ENCODE assay signal across 14 cellular contexts in genomic region chr6:128754658-128755256, GRCh38.
DNase-seq lines count a peak whose midpoint lies in the region; ATAC-seq, FAIRE-seq and TF ChIP-seq lines count a peak whose summit lies in the region.
"Had no signal": no experiment of that assay in that cellular context is flagged by ENCODE, and none has a peak within 500 bp of the region (broad histone marks: within the 10 kb centered on the region; RNA-seq: fewer than 3 reads in every experiment).

No MANE protein-coding gene starts in this region.

- H3K36me3 Mint-ChIP-seq in GM23338 (ENCODE audit: low read depth) = no peaks in the 10 kb centered on the region

- intact Hi-C loops in Right ventricle myocardium inferior (cut with DNase I) = no loop called here
- intact Hi-C loops in A673 (cut with micrococcal nuclease; ENCODE audit: unreplicated experiment) = no loop called here

- H3K27ac ChIP-seq in GM23338 (ENCODE audit: low read depth) (no peak overlapping the region), small intestine (ENCODE audit: low read depth in 1 of 2, low read length in 1 of 2) (no peak overlapping the region), A673 (ENCODE audit: low read depth, low read length, poor library complexity, severe bottlenecking) (no peak overlapping the region)

- POLR2A ChIA-PET in GM10248 (lab: Yijun Ruan, JAX) (no interaction called here), A673 (lab: Charles Lee; ENCODE audit: low non-redundant PET) (no interaction called here)

- no peaks in the 10 kb centered on the region for H3K27me3 Mint-ChIP-seq in GM23338 (ENCODE audit: insufficient read depth, low read depth, poor library complexity)

- WGBS in small intestine, 3 donors = 76 to 87% (median 86%) methylated on average over 5 of the region's 5 CpGs

- H4K20me1 ChIP-seq in GM23338 (replicated peaks; ENCODE audit: insufficient read depth) = no peaks in the 10 kb centered on the region

- FAIRE-seq in GM19239 (lab: Jason Lieb, UNC) (peak; percentile 56), small intestine (lab: Jason Lieb, UNC) (no peak)
- FAIRE-seq: HepG2 had no signal

- DNase-seq in GM10248 (ENCODE audit: extremely low spot score) = peak; percentile 35
- peak; percentile 1 for DNase-seq in GM19239 (ENCODE audit: insufficient read length, low spot score)
- DNase-seq in GM23338 (ENCODE audit: low spot score) = no peak
- no peak for DNase-seq in Right ventricle myocardium inferior (ENCODE audit: missing footprints)
- no peak for DNase-seq in small intestine
- no peak for DNase-seq in A673 (ENCODE audit: low spot score)
- DNase-seq in MV-4-11 (lab: John Stamatoyannopoulos, UW) = no peak
- DNase-seq: NCI-H187; stimulated activated CD4-positive, alpha-beta T cell treated with anti-CD3 and anti-CD28 coated beads, Interleukin-12 subunit alpha, Interleukin-12 subunit beta, amount 100 ng/mL, for 4 hours had no signal

- TF ChIP-seq CTCF in GM10248 (IDR thresholded peaks at IDR 0.05; ENCODE audit: control extremely low read depth, extremely low read depth, low read depth, missing control alignments) (no peak), GM23338 (conservative IDR thresholded peaks at IDR 0.05; ENCODE audit: low read depth in 2 of 2) (no peak), A673 (conservative IDR thresholded peaks at IDR 0.05; ENCODE audit: low read depth, low read length) (no peak)

- H2AFZ ChIP-seq in GM23338 = peak overlapping the region; percentile 34; the same call in 1 of the 2 replicates

- H3F3A ChIP-seq in GM23338 (replicated peaks; ENCODE audit: low read depth) = no peaks in the 10 kb centered on the region

- no peak overlapping the region for H3K4me3 Mint-ChIP-seq in GM23338
- H3K4me3 Mint-ChIP-seq: neural crest cell; T-helper 1 cell treated with Interleukin-12 subunit alpha and Interleukin-12 subunit beta and Interleukin-4 antibody, amounts not matched to agents 30 μg/mL and 1 μg/mL, for 36 hours had no signal

- H3K4me2 ChIP-seq in GM23338 = no peak overlapping the region

- H3K79me2 ChIP-seq in GM23338 (replicated peaks; ENCODE audit: insufficient read depth) = no peaks in the 10 kb centered on the region

- no TSS peak for BruUV-seq in A673 (replicated peaks; lab: Mats Ljungman, UMichigan)

- H3K4me1 Mint-ChIP-seq in GM23338 = peaks cover 6% of the 10 kb centered on the region; the same call in 1 of the 3 replicates
- H3K4me1 Mint-ChIP-seq: neural crest cell had no signal

- no peaks in the 10 kb centered on the region for H3K36me3 ChIP-seq in GM23338 (ENCODE audit: insufficient read depth)
- H3K36me3 ChIP-seq in small intestine (ENCODE audit: control insufficient read depth in 2 of 2, insufficient read depth in 2 of 2, low read length in 2 of 2) = no peaks in the 10 kb centered on the region
- H3K36me3 ChIP-seq in A673 (ENCODE audit: insufficient read depth, low read length, poor library complexity, severe bottlenecking) = no peaks in the 10 kb centered on the region

- peaks cover 8% of the 10 kb centered on the region for H3K9me2 ChIP-seq in GM23338 (ENCODE audit: insufficient read depth)

- H3K27ac Mint-ChIP-seq in GM23338 = no peak overlapping the region
- H3K27ac Mint-ChIP-seq: T-helper 1 cell treated with Interleukin-12 subunit alpha and Interleukin-12 subunit beta and Interleukin-4 antibody, amounts not matched to agents 30 μg/mL and 1 μg/mL, for 36 hours had no signal

- no peaks in the 10 kb centered on the region for H3K9me3 Mint-ChIP-seq in GM23338
- H3K9me3 Mint-ChIP-seq: neural crest cell; T-helper 1 cell treated with Interleukin-12 subunit alpha and Interleukin-12 subunit beta and Interleukin-4 antibody, amounts not matched to agents 30 μg/mL and 1 μg/mL, for 36 hours had no signal

- no peak overlapping the region for H3K4me3 ChIP-seq in GM23338
- no peak overlapping the region for H3K4me3 ChIP-seq in small intestine (ENCODE audit: low read depth in 1 of 2, low read length in 2 of 2)
- H3K4me3 ChIP-seq in A673 (ENCODE audit: low read depth, low read length, poor library complexity, severe bottlenecking) = no peak overlapping the region

- CTCF ChIA-PET in GM10248 (lab: Yijun Ruan, JAX) (no interaction called here), A673 (lab: Charles Lee) (no interaction called here)

- no peaks in the 10 kb centered on the region for H3K27me3 ChIP-seq in GM23338 (ENCODE audit: insufficient read depth)
- H3K27me3 ChIP-seq in small intestine (ENCODE audit: control insufficient read depth in 2 of 2, insufficient read depth in 2 of 2, low read length in 2 of 2) = no peaks in the 10 kb centered on the region
- no peaks in the 10 kb centered on the region for H3K27me3 ChIP-seq in A673 (replicated peaks; ENCODE audit: insufficient read depth, low read depth, low read length, poor library complexity)

- no peak for ATAC-seq in GM23338
- peak; percentile 98 for ATAC-seq in HG03139 (IDR thresholded peaks at IDR 0.05; ENCODE audit: unreplicated experiment)
- ATAC-seq in Right ventricle myocardium inferior = no peak
- ATAC-seq: HepG2, left lobe of liver had no signal

- peaks cover 5% of the 10 kb centered on the region; the same call in 1 of the 2 replicates for H3K4me1 ChIP-seq in GM23338 (ENCODE audit: insufficient read depth)
- H3K4me1 ChIP-seq in small intestine (ENCODE audit: control insufficient read depth in 2 of 2, insufficient read depth in 1 of 2, low read depth in 1 of 2, low read length in 1 of 2) = no peaks in the 10 kb centered on the region
- H3K4me1 ChIP-seq in A673 (ENCODE audit: insufficient read depth, low read length, poor library complexity, severe bottlenecking) = no peaks in the 10 kb centered on the region

- H3K9me3 ChIP-seq in small intestine (ENCODE audit: control insufficient read depth, low read depth) (no peaks in the 10 kb centered on the region), A673 (ENCODE audit: low read depth, low read length, poor library complexity, severe bottlenecking) (no peaks in the 10 kb centered on the region)

TF ChIP-seq in GM23338, 12 proteins besides CTCF, POLR2A, EP300 and RAD21:
- TF ChIP-seq POLR2AphosphoS5 (IDR thresholded peaks at IDR 0.05; ENCODE audit: low read depth) = no peak
- TF ChIP-seq ZNF462 (CRISPR knock-in tag; IDR thresholded peaks at IDR 0.05) = no peak

Comparison
In these comparisons a context has a peak if more than half of its experiments do, and no peak if none do; other contexts are left out.
1. DNase-seq: peak in GM10248 (single experiment) and GM19239 (single experiment); none in GM23338 (single experiment), Right ventricle myocardium inferior (single experiment), small intestine (single experiment), A673 (single experiment) and MV-4-11 (single experiment).